ENCODE assay signal across 36 cellular contexts in the genomic region with DNA sequence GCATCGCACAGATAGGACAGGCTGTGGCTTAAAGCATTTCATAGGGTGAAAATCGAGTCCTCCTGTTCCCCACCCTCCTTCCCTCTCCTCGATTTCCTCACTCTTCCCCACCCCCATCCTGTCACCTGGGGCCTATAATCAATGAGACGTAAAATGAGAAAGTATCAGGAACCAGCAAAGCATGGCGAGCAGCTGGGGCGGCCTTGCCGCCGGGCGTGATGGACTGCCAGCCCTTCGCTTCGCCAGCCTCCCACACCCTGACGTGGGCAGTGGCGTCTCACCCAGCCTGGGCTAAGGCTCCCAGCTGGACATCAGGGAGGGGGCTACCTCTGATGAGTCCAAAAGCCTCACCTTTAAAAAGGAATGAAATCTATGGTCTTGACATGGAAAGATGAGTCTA. TPM values are rescaled to one million over a fixed set of nuclear protein-coding genes. Genes with fewer than 3 reads are reported as not detected.
"Had no signal": no experiment of that assay in that cellular context is flagged by ENCODE, and none has a peak within 500 bp of the region (broad histone marks: within the 10 kb centered on the region; RNA-seq: fewer than 3 reads in every experiment).

No MANE protein-coding gene starts in this region.

- ATAC-seq: activated CD4-positive, CD25-positive, alpha-beta regulatory T cell treated with anti-CD3 and anti-CD28 coated beads, Interleukin-2, amount 50 U/mL, for 24 hours; body of pancreas; effector memory CD8-positive, alpha-beta T cell; gastroesophageal sphincter; left cardiac atrium; sciatic nerve; stimulated activated naive B cell treated with anti-CD40 and anti-IgM and Interleukin-4, amounts not matched to agents 10 μg/mL and 1 μg/mL and 100 μg/mL, for 72 hours; T-helper 17 cell had no signal

- H3K4me3 Mint-ChIP-seq: activated naive CD4-positive, alpha-beta T cell treated with anti-CD3 and anti-CD28 coated beads for 36 hours; activated naive CD8-positive, alpha-beta T cell treated with anti-CD3 and anti-CD28 coated beads for 36 hours; effector memory CD8-positive, alpha-beta T cell; mesothelial cell of epicardium; naive B cell; stimulated activated naive B cell treated with anti-CD40 and anti-IgM and Interleukin-4, amounts not matched to agents 10 μg/mL and 1 μg/mL and 100 μg/mL, for 72 hours; T-helper 17 cell had no signal

- H3K9me3 Mint-ChIP-seq: activated naive CD4-positive, alpha-beta T cell treated with anti-CD3 and anti-CD28 coated beads for 36 hours; activated naive CD8-positive, alpha-beta T cell treated with anti-CD3 and anti-CD28 coated beads for 36 hours; effector memory CD8-positive, alpha-beta T cell; mesothelial cell of epicardium; naive B cell; stimulated activated naive B cell treated with anti-CD40 and anti-IgM and Interleukin-4, amounts not matched to agents 10 μg/mL and 1 μg/mL and 100 μg/mL, for 72 hours had no signal

- H3K27ac Mint-ChIP-seq: activated naive CD4-positive, alpha-beta T cell treated with anti-CD3 and anti-CD28 coated beads for 36 hours; activated naive CD8-positive, alpha-beta T cell treated with anti-CD3 and anti-CD28 coated beads for 36 hours; effector memory CD8-positive, alpha-beta T cell; mesothelial cell of epicardium; stimulated activated naive B cell treated with anti-CD40 and anti-IgM and Interleukin-4, amounts not matched to agents 10 μg/mL and 1 μg/mL and 100 μg/mL, for 72 hours; T-helper 17 cell had no signal

- H3K36me3 Mint-ChIP-seq: activated naive CD8-positive, alpha-beta T cell treated with anti-CD3 and anti-CD28 coated beads for 36 hours; mesothelial cell of epicardium; naive B cell; stimulated activated naive B cell treated with anti-CD40 and anti-IgM and Interleukin-4, amounts not matched to agents 10 μg/mL and 1 μg/mL and 100 μg/mL, for 72 hours had no signal

- H3K4me2 ChIP-seq: hepatocyte had no signal

- H3K79me2 ChIP-seq: hepatocyte had no signal

- H3K4me3 ChIP-seq: adrenal gland, body of pancreas, cardiac muscle cell, coronary artery, gastroesophageal sphincter, hepatocyte, skin epidermis, suprapubic skin, tibial nerve had no signal

- H2AFZ ChIP-seq: hepatocyte had no signal

- DNase-seq: activated CD4-positive, alpha-beta T cell treated with anti-CD3 and anti-CD28 coated beads for 48 hours; activated CD4-positive, alpha-beta T cell treated with anti-CD3 and anti-CD28 coated beads, Interleukin-2, amount 50 U/mL, for 48 hours; activated CD8-positive, alpha-beta memory T cell treated with anti-CD3 and anti-CD28 coated beads for 24 hours; activated effector memory CD4-positive, alpha-beta T cell treated with Interleukin-2 at 50 U/mL for 16 hours; activated naive CD4-positive, alpha-beta T cell treated with anti-CD3 and anti-CD28 coated beads for 36 hours; activated naive CD8-positive, alpha-beta T cell treated with anti-CD3 and anti-CD28 coated beads for 36 hours; adrenal gland; body of pancreas; cerebellar nuclear complex; effector memory CD8-positive, alpha-beta T cell; erythroblast; left cardiac atrium; naive B cell; stimulated activated CD4-positive, alpha-beta T cell treated with anti-CD3 and anti-CD28 coated beads, Interleukin-4, amount 100 ng/mL, for 24 hours; stimulated activated CD8-positive, alpha-beta memory T cell treated with anti-CD3 and anti-CD28 coated beads, Interleukin-4, amount 100 ng/mL, for 48 hours; stimulated activated naive B cell treated with anti-CD40 and anti-IgM and Interleukin-4, amounts not matched to agents 10 μg/mL and 1 μg/mL and 100 μg/mL, for 72 hours; T-helper 17 cell; T1000; WERI-Rb-1 had no signal

- H3K9me3 ChIP-seq: adrenal gland, body of pancreas, gastroesophageal sphincter, suprapubic skin, tibial nerve had no signal

- H3K27ac ChIP-seq: adrenal gland, body of pancreas, cardiac muscle cell, coronary artery, gastroesophageal sphincter, hepatocyte, skin epidermis, suprapubic skin, tibial nerve, WERI-Rb-1 had no signal

- FAIRE-seq: keratinocyte had no signal

- H3K4me1 ChIP-seq: gastroesophageal sphincter, suprapubic skin had no signal

- H3K27me3 ChIP-seq: adrenal gland, body of pancreas, cardiac muscle cell had no signal

- H3K36me3 ChIP-seq: adrenal gland, gastroesophageal sphincter, suprapubic skin, tibial nerve, WERI-Rb-1 had no signal

RNA-seq across cellular contexts. Expression of a gene that starts 11.1 kb away (rescaled TPM):
- total RNA-seq: body of pancreas, fibroblast of villous mesenchyme, gastroesophageal sphincter, liver, omental fat pad, sciatic nerve, suprapubic skin, ureter had no signal
- polyA plus RNA-seq: hepatocyte, keratinocyte had no signal

RNA-seq across cellular contexts. Expression of a gene that starts 23.4 kb away (rescaled TPM):
- total RNA-seq: activated naive CD4-positive, alpha-beta T cell treated with anti-CD3 and anti-CD28 coated beads for 36 hours; activated naive CD8-positive, alpha-beta T cell treated with anti-CD3 and anti-CD28 coated beads for 36 hours; aorta; fibroblast of lung; fibroblast of villous mesenchyme; gastroesophageal sphincter; hepatocyte; liver; sciatic nerve; suprapubic skin; T-helper 17 cell; ureter had no signal
- polyA plus RNA-seq: fibroblast of lung, hepatocyte, keratinocyte, liver had no signal

RNA-seq across cellular contexts. Expression of a gene that starts 30.4 kb away (rescaled TPM):
- total RNA-seq: activated naive CD4-positive, alpha-beta T cell treated with anti-CD3 and anti-CD28 coated beads for 36 hours; fibroblast of villous mesenchyme; hepatocyte; liver; suprapubic skin; T-helper 17 cell had no signal
- polyA plus RNA-seq: fibroblast of lung, hepatocyte, keratinocyte had no signal
